19 cellular contexts compared by ENCODE assay signal in genomic region chr22:33038131-33038772, GRCh38. TPM values are rescaled to one million over a fixed set of nuclear protein-coding genes. Genes with fewer than 3 reads are reported as not detected.
DNase-seq lines count a peak whose midpoint lies in the region; ATAC-seq, FAIRE-seq and TF ChIP-seq lines count a peak whose summit lies in the region.
"Had no signal": no experiment of that assay in that cellular context is flagged by ENCODE, and none has a peak within 500 bp of the region (broad histone marks: within the 10 kb centered on the region; RNA-seq: fewer than 3 reads in every experiment).

No MANE protein-coding gene starts in this region.

- peaks cover 0 to 2% (median 0%) of the 10 kb centered on the region in 5 experiments for H3K9me3 Mint-ChIP-seq in brain
- H3K9me3 Mint-ChIP-seq in CD4-positive, alpha-beta T cell, result no peaks in the 10 kb centered on the region
- H3K9me3 Mint-ChIP-seq: activated naive CD4-positive, alpha-beta T cell treated with anti-CD3 and anti-CD28 coated beads for 36 hours had no signal

- H3K27ac ChIP-seq in right atrium auricular region, result no peak overlapping the region
- H3K27ac ChIP-seq in CD4-positive, alpha-beta T cell (ENCODE audit: low read depth, low read length), result no peak overlapping the region
- H3K27ac ChIP-seq: A549, right lobe of liver, upper lobe of left lung had no signal

- H3K36me3 Mint-ChIP-seq in brain, result peaks cover 4% of the 10 kb centered on the region
- no peaks in the 10 kb centered on the region for H3K36me3 Mint-ChIP-seq in CD4-positive, alpha-beta T cell (ENCODE audit: low read depth)

- POLR2A ChIA-PET in CD4-positive, alpha-beta T cell (lab: Charles Lee), result no interaction called here

- peaks cover 5% of the 10 kb centered on the region for H3K27me3 Mint-ChIP-seq in brain
- H3K27me3 Mint-ChIP-seq in CD4-positive, alpha-beta T cell, result peaks cover 10% of the 10 kb centered on the region

- peak overlapping the region in 2 of 5 experiments; percentile 75 for H3K27ac Mint-ChIP-seq in brain
- H3K27ac Mint-ChIP-seq in CD4-positive, alpha-beta T cell, result no peak overlapping the region
- H3K27ac Mint-ChIP-seq: activated naive CD4-positive, alpha-beta T cell treated with anti-CD3 and anti-CD28 coated beads for 36 hours; naive B cell had no signal

- TF ChIP-seq CTCF in right atrium auricular region (IDR thresholded peaks at IDR 0.05), result no peak
- no peak for TF ChIP-seq CTCF in brain (conservative IDR thresholded peaks at IDR 0.05)
- TF ChIP-seq CTCF in CD4-positive, alpha-beta T cell (IDR thresholded peaks at IDR 0.05), result no peak

- intact Hi-C loops in Right ventricle myocardium inferior (cut with DNase I), result no loop called here
- intact Hi-C loops in CD4-positive, alpha-beta T cell (cut with DNase I, micrococcal nuclease), result no loop called here

- peak overlapping the region in 3 of 5 experiments; percentile 19 to 41 (median 34) for H3K4me3 Mint-ChIP-seq in brain
- H3K4me3 Mint-ChIP-seq in CD4-positive, alpha-beta T cell, result no peak overlapping the region
- H3K4me3 Mint-ChIP-seq: activated naive CD4-positive, alpha-beta T cell treated with anti-CD3 and anti-CD28 coated beads for 36 hours; naive B cell had no signal

- peaks cover 23% of the 10 kb centered on the region for H3K4me1 Mint-ChIP-seq in brain
- H3K4me1 Mint-ChIP-seq in CD4-positive, alpha-beta T cell (ENCODE audit: low read depth), result no peaks in the 10 kb centered on the region

- H3K4me3 ChIP-seq in right atrium auricular region, result no peak overlapping the region
- H3K4me3 ChIP-seq: A549, right lobe of liver, upper lobe of left lung had no signal

- peak; percentile 52 for ATAC-seq in Right ventricle myocardium inferior
- ATAC-seq in CD4-positive, alpha-beta T cell (ENCODE audit: poor library complexity), result no peak
- ATAC-seq in GM21576 (IDR thresholded peaks at IDR 0.05; ENCODE audit: unreplicated experiment), result no peak
- ATAC-seq: A549, right lobe of liver had no signal

- CTCF ChIA-PET in CD4-positive, alpha-beta T cell (lab: Charles Lee), result no interaction called here

- H3K4me1 ChIP-seq in right atrium auricular region, result no peaks in the 10 kb centered on the region
- H3K4me1 ChIP-seq: A549, upper lobe of left lung had no signal

- no peaks in the 10 kb centered on the region for H3K27me3 ChIP-seq in right atrium auricular region
- no peaks in the 10 kb centered on the region for H3K27me3 ChIP-seq in CD4-positive, alpha-beta T cell (ENCODE audit: control insufficient read depth, insufficient read depth, low read length)
- H3K27me3 ChIP-seq: right lobe of liver, upper lobe of left lung had no signal

- peak; percentile 55 for FAIRE-seq in urothelium cell line (lab: Jason Lieb, UNC)
- FAIRE-seq: A549 had no signal

- H3K9me3 ChIP-seq in right atrium auricular region, result no peaks in the 10 kb centered on the region
- no peaks in the 10 kb centered on the region for H3K9me3 ChIP-seq in CD4-positive, alpha-beta T cell (ENCODE audit: control insufficient read depth, low read length)
- H3K9me3 ChIP-seq: A549, right lobe of liver, upper lobe of left lung had no signal

- no peak for DNase-seq in Right ventricle myocardium inferior (ENCODE audit: missing footprints)
- no peak for DNase-seq in right atrium auricular region (ENCODE audit: low spot score)
- peak; percentile 14 for DNase-seq in inferior parietal cortex (ENCODE audit: extremely low spot score)
- peak; percentile 32 for DNase-seq in urothelium cell line (ENCODE audit: low spot score)
- DNase-seq in NCI-H526 (lab: John Stamatoyannopoulos, UW), result no peak
- no peak for DNase-seq in CD4-positive, alpha-beta T cell
- DNase-seq: activated CD4-positive, alpha-beta T cell treated with anti-CD3 and anti-CD28 coated beads for 1 hour; activated CD8-positive, alpha-beta memory T cell treated with anti-CD3 and anti-CD28 coated beads, Interleukin-2, amount 50 U/mL, for 4 hours; activated naive CD4-positive, alpha-beta T cell treated with anti-CD3 and anti-CD28 coated beads for 36 hours; Calu3; naive B cell; NCI-H1092 treated with DMSO at 0.1 percent for 48 hours; OCI-M1; right lobe of liver; stimulated activated CD4-positive, alpha-beta T cell treated with anti-CD3 and anti-CD28 coated beads, Interleukin-4, amount 100 ng/mL, for 4 hours; upper lobe of left lung had no signal

- H3K36me3 ChIP-seq in right atrium auricular region, result no peaks in the 10 kb centered on the region
- H3K36me3 ChIP-seq: right lobe of liver, upper lobe of left lung had no signal

RNA-seq across cellular contexts. Expression of gene SYN3, which starts 19.9 kb away (rescaled TPM):
- total RNA-seq in Right ventricle myocardium inferior (not detected), right atrium auricular region (under 1 TPM; 0.44 to 0.51 TPM)
- polyA plus RNA-seq in brain (ENCODE audit: insufficient read depth, low read depth, low replicate concordance), result 1.3 TPM
- not detected for total RNA-seq in CD4-positive, alpha-beta T cell
- total RNA-seq: activated naive CD4-positive, alpha-beta T cell treated with anti-CD3 and anti-CD28 coated beads for 36 hours; Calu3 had no signal

Comparison
In these comparisons a context has a peak if more than half of its experiments do, and no peak if none do; other contexts are left out.
1. DNase-seq: peak in inferior parietal cortex (single experiment) and urothelium cell line (single experiment); none in Right ventricle myocardium inferior (single experiment), right atrium auricular region (single experiment), NCI-H526 (0 of 2) and CD4-positive, alpha-beta T cell (0 of 10).